In genomic region chr6:43891072-43891870, GRCh38 we compare ENCODE assay signal across 15 cellular contexts.
DNase-seq lines count a peak whose midpoint lies in the region; ATAC-seq and TF ChIP-seq lines count a peak whose summit lies in the region.
"Had no signal": no experiment of that assay in that cellular context is flagged by ENCODE, and none has a peak within 500 bp of the region (broad histone marks: within the 10 kb centered on the region; RNA-seq: fewer than 3 reads in every experiment).

No MANE protein-coding gene starts in this region.

- TF ChIP-seq CTCF in brain (conservative IDR thresholded peaks at IDR 0.05) = no peak

- H3K27ac Mint-ChIP-seq in brain = peak overlapping the region; percentile 6 to 92 (median 27)
- H3K27ac Mint-ChIP-seq in activated CD4-positive, alpha-beta T cell treated with anti-CD3 and anti-CD28 coated beads, Interleukin-2, amount 10 ng/mL, durations not matched to agents 7 days and 5 days = no peak overlapping the region
- H3K27ac Mint-ChIP-seq: activated T-helper 1 cell treated with anti-CD3 and anti-CD28 coated beads, Interleukin-12 subunit alpha, Interleukin-12 subunit beta, Interleukin-2, Interleukin-4 antibody, amounts not matched to agents 30 ng/mL and 10 ng/mL and 1 ng/mL, durations not matched to agents 14 hours and 24 hours and 36 hours had no signal

- ATAC-seq in GM19023 (IDR thresholded peaks at IDR 0.05; ENCODE audit: unreplicated experiment) = no peak

- H3K4me3 Mint-ChIP-seq in brain = peak overlapping the region in 1 of 5 experiments; percentile 2
- H3K4me3 Mint-ChIP-seq in activated CD4-positive, alpha-beta T cell treated with anti-CD3 and anti-CD28 coated beads, Interleukin-2, amount 10 ng/mL, durations not matched to agents 7 days and 5 days = no peak overlapping the region
- H3K4me3 Mint-ChIP-seq: activated T-helper 1 cell treated with anti-CD3 and anti-CD28 coated beads, Interleukin-12 subunit alpha, Interleukin-12 subunit beta, Interleukin-2, Interleukin-4 antibody, amounts not matched to agents 30 ng/mL and 10 ng/mL and 1 ng/mL, durations not matched to agents 14 hours and 24 hours and 36 hours; CD8-positive, alpha-beta memory T cell had no signal

- CTCF ChIA-PET in activated CD4-positive, alpha-beta T cell treated with anti-CD3 and anti-CD28 coated beads, Interleukin-2, amount 10 ng/mL, durations not matched to agents 7 days and 5 days (lab: Charles Lee) = no interaction called here

- peaks cover 3% of the 10 kb centered on the region for H3K27me3 Mint-ChIP-seq in brain
- peaks cover 23% of the 10 kb centered on the region for H3K27me3 Mint-ChIP-seq in activated CD4-positive, alpha-beta T cell treated with anti-CD3 and anti-CD28 coated beads, Interleukin-2, amount 10 ng/mL, durations not matched to agents 7 days and 5 days

- POLR2A ChIA-PET in activated CD4-positive, alpha-beta T cell treated with anti-CD3 and anti-CD28 coated beads, Interleukin-2, amount 10 ng/mL, durations not matched to agents 7 days and 5 days (lab: Charles Lee) = no interaction called here

- H3K36me3 Mint-ChIP-seq in brain = no peaks in the 10 kb centered on the region
- no peaks in the 10 kb centered on the region for H3K36me3 Mint-ChIP-seq in activated CD4-positive, alpha-beta T cell treated with anti-CD3 and anti-CD28 coated beads, Interleukin-2, amount 10 ng/mL, durations not matched to agents 7 days and 5 days (ENCODE audit: low read depth)

- H3K9me3 Mint-ChIP-seq in brain = peaks cover 0 to 2% (median 0%) of the 10 kb centered on the region in 5 experiments
- no peaks in the 10 kb centered on the region for H3K9me3 Mint-ChIP-seq in activated CD4-positive, alpha-beta T cell treated with anti-CD3 and anti-CD28 coated beads, Interleukin-2, amount 10 ng/mL, durations not matched to agents 7 days and 5 days
- H3K9me3 Mint-ChIP-seq: activated T-helper 1 cell treated with anti-CD3 and anti-CD28 coated beads, Interleukin-12 subunit alpha, Interleukin-12 subunit beta, Interleukin-2, Interleukin-4 antibody, amounts not matched to agents 30 ng/mL and 10 ng/mL and 1 ng/mL, durations not matched to agents 14 hours and 24 hours and 36 hours; CD8-positive, alpha-beta memory T cell had no signal

- peaks cover 46% of the 10 kb centered on the region for H3K4me1 Mint-ChIP-seq in brain
- no peaks in the 10 kb centered on the region for H3K4me1 Mint-ChIP-seq in activated CD4-positive, alpha-beta T cell treated with anti-CD3 and anti-CD28 coated beads, Interleukin-2, amount 10 ng/mL, durations not matched to agents 7 days and 5 days

- DNase-seq in NCI-H524 (lab: John Stamatoyannopoulos, UW) (peak; percentile 35 to 80), NCI-H524 treated with DMSO at 0.1 percent for 48 hours (lab: John Stamatoyannopoulos, UW) (no peak), NCI-H2227 (lab: John Stamatoyannopoulos, UW; ENCODE audit: unreplicated experiment) (peak; percentile 22), retina (peak; percentile 44), HPDE6-E6E7 (ENCODE audit: extremely low spot score) (no peak)
- DNase-seq in activated CD4-positive, alpha-beta T cell treated with anti-CD3 and anti-CD28 coated beads, Interleukin-2, amount 10 ng/mL, durations not matched to agents 7 days and 5 days = no peak
- DNase-seq: 8988T; activated CD4-positive, alpha-beta T cell treated with anti-CD3 and anti-CD28 coated beads, Interleukin-2, amount 50 U/mL, for 4 hours; KG1; occipital lobe; T-helper 2 cell had no signal

Comparison
In these comparisons a context has a peak if more than half of its experiments do, and no peak if none do; other contexts are left out.
1. DNase-seq: peak in NCI-H524 (2 of 2), NCI-H2227 (single experiment) and retina (single experiment); none in NCI-H524 treated with DMSO at 0.1 percent for 48 hours (single experiment), activated CD4-positive, alpha-beta T cell treated with anti-CD3 and anti-CD28 coated beads, Interleukin-2, amount 10 ng/mL, durations not matched to agents 7 days and 5 days (single experiment) and HPDE6-E6E7 (single experiment).